9 cellular contexts compared by ENCODE assay signal in the genomic region with DNA sequence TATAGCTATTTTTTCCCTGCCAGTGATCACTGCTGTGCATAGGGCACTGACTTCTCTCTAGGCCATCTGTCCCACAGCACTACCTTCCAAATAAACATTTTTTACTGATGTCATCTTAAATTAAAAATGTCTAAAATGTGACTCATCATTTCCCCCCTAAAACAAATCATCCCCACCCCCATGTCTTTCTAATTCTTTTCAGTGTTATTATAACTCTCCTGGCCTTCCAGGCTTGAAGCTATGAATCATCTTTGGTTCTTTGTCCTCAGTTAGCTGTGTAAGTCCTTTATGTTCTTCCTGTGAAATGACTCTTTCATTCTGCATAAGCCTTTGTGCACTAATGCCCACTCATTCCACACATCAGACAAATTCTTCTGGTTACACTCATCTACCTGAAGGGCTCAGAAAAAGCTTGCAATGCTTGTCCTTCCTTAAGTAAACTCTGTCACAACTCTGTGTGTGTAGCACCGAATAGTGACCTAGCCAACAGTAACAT.
DNase-seq lines count a peak whose midpoint lies in the region; ATAC-seq lines count a peak whose summit lies in the region.
"Had no signal": no experiment of that assay in that cellular context is flagged by ENCODE, and none has a peak within 500 bp of the region (broad histone marks: within the 10 kb centered on the region; RNA-seq: fewer than 3 reads in every experiment).

No MANE protein-coding gene starts in this region.

- in situ Hi-C loops in Caki2 (cut with HindIII; ENCODE audit: low pct_unique_long_range_greater_than_20kb, low sequenced_read_pairs) = no loop called here

- ATAC-seq in GM18867 (IDR thresholded peaks at IDR 0.05; ENCODE audit: unreplicated experiment) = no peak
- no peak for ATAC-seq in GM18511 (IDR thresholded peaks at IDR 0.05; ENCODE audit: unreplicated experiment)

- peak; percentile 89 for DNase-seq in Caki2 (ENCODE audit: low read depth)
- peak; percentile 90 for DNase-seq in LHCN-M2 (ENCODE audit: low read depth)
- DNase-seq in cerebellum (ENCODE audit: low spot score) = peak; percentile 21
- DNase-seq in myocyte (ENCODE audit: low read depth) = peak; percentile 37
- no peak for DNase-seq in NCI-H2029 treated with DMSO at 0.1 percent for 48 hours (lab: John Stamatoyannopoulos, UW)
- DNase-seq in germinal center (ENCODE audit: low spot score) = no peak
- DNase-seq: NCI-H526 treated with DMSO at 0.1 percent for 48 hours had no signal

Comparison
In these comparisons a context has a peak if more than half of its experiments do, and no peak if none do; other contexts are left out.
1. DNase-seq: peak in Caki2 (single experiment), LHCN-M2 (single experiment), cerebellum (single experiment) and myocyte (single experiment); none in NCI-H2029 treated with DMSO at 0.1 percent for 48 hours (single experiment) and germinal center (single experiment).